In genomic region chr6:85983032-85983659, GRCh38 we compare ENCODE assay signal across 1 cellular context.
TF ChIP-seq lines count a peak whose summit lies in the region.

No MANE protein-coding gene starts in this region.

TF ChIP-seq in GM23338, 12 proteins besides CTCF, POLR2A, EP300 and RAD21:
- TF ChIP-seq ZNF462 (CRISPR knock-in tag; IDR thresholded peaks at IDR 0.05), result no peak
